20 cellular contexts compared by ENCODE assay signal in genomic region chr5:160333726-160334125, GRCh38. TPM values are rescaled to one million over a fixed set of nuclear protein-coding genes. Genes with fewer than 3 reads are reported as not detected.
DNase-seq lines count a peak whose midpoint lies in the region; ATAC-seq and TF ChIP-seq lines count a peak whose summit lies in the region.
"Had no signal": no experiment of that assay in that cellular context is flagged by ENCODE, and none has a peak within 500 bp of the region (broad histone marks: within the 10 kb centered on the region; RNA-seq: fewer than 3 reads in every experiment).

No MANE protein-coding gene starts in this region.

- H3K27me3 Mint-ChIP-seq in T-helper 17 cell: peaks cover 22% of the 10 kb centered on the region
- H3K27me3 Mint-ChIP-seq in stimulated activated naive B cell treated with anti-CD40 and anti-IgM and Interleukin-4, amounts not matched to agents 10 μg/mL and 1 μg/mL and 100 μg/mL, for 72 hours: peaks cover 0 to 4% of the 10 kb centered on the region in 2 donors

- H3K36me3 Mint-ChIP-seq in T-helper 17 cell (ENCODE audit: low read depth): no peaks in the 10 kb centered on the region
- no peaks in the 10 kb centered on the region for H3K36me3 Mint-ChIP-seq in stimulated activated naive B cell treated with anti-CD40 and anti-IgM and Interleukin-4, amounts not matched to agents 10 μg/mL and 1 μg/mL and 100 μg/mL, for 72 hours
- H3K36me3 Mint-ChIP-seq: activated naive CD8-positive, alpha-beta T cell had no signal

- no peak overlapping the region for H3K4me3 Mint-ChIP-seq in T-helper 17 cell
- H3K4me3 Mint-ChIP-seq in stimulated activated naive B cell treated with anti-CD40 and anti-IgM and Interleukin-4, amounts not matched to agents 10 μg/mL and 1 μg/mL and 100 μg/mL, for 72 hours: no peak overlapping the region
- H3K4me3 Mint-ChIP-seq: activated naive CD8-positive, alpha-beta T cell; nephron had no signal

- no peak overlapping the region for H3K27ac Mint-ChIP-seq in T-helper 17 cell
- H3K27ac Mint-ChIP-seq in stimulated activated naive B cell treated with anti-CD40 and anti-IgM and Interleukin-4, amounts not matched to agents 10 μg/mL and 1 μg/mL and 100 μg/mL, for 72 hours: no peak overlapping the region
- H3K27ac Mint-ChIP-seq: activated naive CD8-positive, alpha-beta T cell; nephron had no signal

- H3K9me3 Mint-ChIP-seq in stimulated activated naive B cell treated with anti-CD40 and anti-IgM and Interleukin-4, amounts not matched to agents 10 μg/mL and 1 μg/mL and 100 μg/mL, for 72 hours: no peaks in the 10 kb centered on the region
- H3K9me3 Mint-ChIP-seq: nephron had no signal

- peak; percentile 13 for DNase-seq in activated effector memory CD4-positive, alpha-beta T cell treated with anti-CD3 and anti-CD28 coated beads, Interleukin-2, amount 50 U/mL, for 16 hours
- no peak for DNase-seq in activated effector memory CD4-positive, alpha-beta T cell treated with Interleukin-2 at 50 U/mL for 16 hours
- DNase-seq in T-helper 17 cell (no peak), fibroblast of pulmonary artery (ENCODE audit: low read depth) (peak; percentile 67), DMS114 treated with DMSO at 0.1 percent for 48 hours (lab: John Stamatoyannopoulos, UW; ENCODE audit: unreplicated experiment) (no peak), GDM1 (lab: John Stamatoyannopoulos, UW) (no peak)
- DNase-seq in stimulated activated naive B cell treated with anti-CD40 and anti-IgM and Interleukin-4, amounts not matched to agents 10 μg/mL and 1 μg/mL and 100 μg/mL, for 72 hours: no peak
- no peak for DNase-seq in stimulated activated CD4-positive, alpha-beta T cell treated with anti-CD3 and anti-CD28 coated beads, Interleukin-12 subunit alpha, Interleukin-12 subunit beta, amount 100 ng/mL, for 4 hours
- DNase-seq: activated CD4-positive, alpha-beta T cell treated with anti-CD3 and anti-CD28 coated beads for 1 hour; activated CD8-positive, alpha-beta memory T cell treated with anti-CD3 and anti-CD28 coated beads, Interleukin-2, amount 50 U/mL, for 48 hours; hypothalamus; KBM-7; NCI-H1436 treated with DMSO at 0.1 percent for 48 hours; NCI-H524 treated with DMSO at 0.1 percent for 48 hours; right cardiac atrium; stimulated activated CD4-positive, alpha-beta T cell treated with anti-CD3 and anti-CD28 coated beads, Interleukin-2, amount 100 ng/mL, for 48 hours had no signal

- ATAC-seq in T-helper 17 cell: peak; percentile 21
- peak; percentile 63 to 72 for ATAC-seq in stimulated activated naive B cell treated with anti-CD40 and anti-IgM and Interleukin-4, amounts not matched to agents 10 μg/mL and 1 μg/mL and 100 μg/mL, for 72 hours (replicated peaks)
- ATAC-seq: left lobe of liver, right cardiac atrium had no signal

- peaks cover 7% of the 10 kb centered on the region for H3K4me1 Mint-ChIP-seq in T-helper 17 cell
- peaks cover 7 to 8% of the 10 kb centered on the region in 2 donors for H3K4me1 Mint-ChIP-seq in stimulated activated naive B cell treated with anti-CD40 and anti-IgM and Interleukin-4, amounts not matched to agents 10 μg/mL and 1 μg/mL and 100 μg/mL, for 72 hours
- H3K4me1 Mint-ChIP-seq: nephron had no signal

- TF ChIP-seq CTCF in fibroblast of pulmonary artery (IDR thresholded peaks at IDR 0.05; ENCODE audit: low read length, missing control alignments): no peak

- H3K4me3 ChIP-seq in fibroblast of pulmonary artery (replicated peaks; ENCODE audit: low read depth, low read length): no peak overlapping the region

- H3K9me3 ChIP-seq in T-helper 17 cell (ENCODE audit: control insufficient read depth, low read length, poor library complexity, severe bottlenecking): no peaks in the 10 kb centered on the region

RNA-seq across cellular contexts. Expression of gene CCNJL, which starts 21.4 kb away (rescaled TPM):
- total RNA-seq in T-helper 17 cell: 1 to 10 TPM in 1 of 2 donors, not detected in 1; 1.5 TPM
- total RNA-seq: T-helper 2 cell treated with Interferon-gamma antibody and Interleukin-4, amounts not matched to agents 100 ng/mL and 5 ng/mL, for 36 hours had no signal

RNA-seq across cellular contexts. Expression of gene C1QTNF2, which starts 36.7 kb away (rescaled TPM):
- total RNA-seq in T-helper 17 cell: not detected
- total RNA-seq: left lobe of liver; T-helper 2 cell treated with Interferon-gamma antibody and Interleukin-4, amounts not matched to agents 100 ng/mL and 5 ng/mL, for 36 hours had no signal

Comparison
In these comparisons a context has a peak if more than half of its experiments do, and no peak if none do; other contexts are left out.
1. DNase-seq: peak in activated effector memory CD4-positive, alpha-beta T cell treated with anti-CD3 and anti-CD28 coated beads, Interleukin-2, amount 50 U/mL, for 16 hours (single experiment) and fibroblast of pulmonary artery (single experiment); none in activated effector memory CD4-positive, alpha-beta T cell treated with Interleukin-2 at 50 U/mL for 16 hours (single experiment), T-helper 17 cell (0 of 3), stimulated activated naive B cell treated with anti-CD40 and anti-IgM and Interleukin-4, amounts not matched to agents 10 μg/mL and 1 μg/mL and 100 μg/mL, for 72 hours (single experiment), DMS114 treated with DMSO at 0.1 percent for 48 hours (single experiment), stimulated activated CD4-positive, alpha-beta T cell treated with anti-CD3 and anti-CD28 coated beads, Interleukin-12 subunit alpha, Interleukin-12 subunit beta, amount 100 ng/mL, for 4 hours (single experiment) and GDM1 (single experiment).